ENCODE assay signal across 8 cellular contexts in the genomic region with DNA sequence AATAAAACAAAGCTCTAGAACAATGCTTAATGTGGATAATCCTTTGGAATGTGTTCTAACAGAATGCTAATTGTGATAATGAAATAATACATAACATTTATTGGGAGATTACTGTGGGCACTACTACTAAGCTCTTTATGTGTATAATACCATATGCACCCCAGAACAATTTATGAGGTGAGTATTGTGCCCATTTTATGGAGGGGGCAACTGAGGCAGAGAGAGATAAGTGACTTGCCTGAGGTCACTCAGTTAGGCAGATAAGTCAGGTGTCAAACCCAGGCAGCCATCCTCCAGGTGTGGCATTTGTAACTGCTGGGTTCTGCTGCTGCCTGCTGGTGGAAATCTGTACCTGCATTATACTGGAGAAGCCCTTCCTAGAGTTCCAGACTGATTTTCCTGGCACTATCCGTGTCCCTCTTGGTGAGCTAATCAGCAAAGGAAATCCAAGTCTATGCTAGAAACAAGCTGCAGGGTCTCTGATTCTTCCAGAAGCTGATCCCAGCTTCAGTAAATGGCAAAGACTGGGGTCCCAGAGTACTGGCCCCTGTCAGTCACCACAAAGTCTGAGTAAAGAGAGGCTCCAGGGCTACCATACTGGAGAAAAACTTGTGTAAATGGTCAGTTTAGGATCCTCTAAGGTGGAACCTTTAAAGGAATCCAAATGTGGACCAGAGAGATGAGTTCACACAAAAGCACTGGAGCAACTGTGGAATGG. TPM values are rescaled to one million over a fixed set of nuclear protein-coding genes. Genes with fewer than 3 reads are reported as not detected.
A peak's percentile ranks its signal among the peaks of the same experiment; 100 is the strongest.
DNase-seq lines count a peak whose midpoint lies in the region; ATAC-seq and TF ChIP-seq lines count a peak whose summit lies in the region.
"Had no signal": no experiment of that assay in that cellular context is flagged by ENCODE, and none has a peak within 500 bp of the region (broad histone marks: within the 10 kb centered on the region; RNA-seq: fewer than 3 reads in every experiment).

No MANE protein-coding gene starts in this region.

- no peak overlapping the region for H3K27ac ChIP-seq in liver (ENCODE audit: low read depth in 1 of 2, low read length in 2 of 2)

- TF ChIP-seq RAD21 in liver (IDR thresholded peaks at IDR 0.05) = peak; percentile 90 to 93

- TF ChIP-seq CTCF in GM13977 (IDR thresholded peaks at IDR 0.05; ENCODE audit: extremely low read depth, insufficient read depth, missing control alignments) (peak; percentile 50), liver (IDR thresholded peaks at IDR 0.05; ENCODE audit: low read depth, low read length, missing input control) (peak; percentile 77)

- H3K36me3 ChIP-seq in liver (ENCODE audit: control insufficient read depth in 4 of 4, insufficient read depth in 3 of 4, low read depth in 1 of 4, low read length in 3 of 4) = no peaks in the 10 kb centered on the region

- H3K9me3 ChIP-seq in liver (ENCODE audit: control insufficient read depth in 4 of 4, low read length in 3 of 4) = no peaks in the 10 kb centered on the region

- H3K4me1 ChIP-seq in liver (ENCODE audit: control insufficient read depth in 4 of 4, insufficient read depth in 4 of 4, low read length in 3 of 4) = no peaks in the 10 kb centered on the region

- H3K4me3 ChIP-seq in liver (ENCODE audit: low read depth in 1 of 3, low read length in 3 of 3) = no peak overlapping the region

- no peak overlapping the region for H3K9ac ChIP-seq in liver (ENCODE audit: low read depth in 1 of 2, low read length in 2 of 2)

- DNase-seq in GM13977 (ENCODE audit: low spot score) (peak; percentile 34), NCI-H2081 (lab: John Stamatoyannopoulos, UW) (peak; percentile 81 to 88), T47D (ENCODE audit: low read depth in 1 of 2, low spot score in 1 of 2) (peak; percentile 62 to 71), NOMO-1 (lab: John Stamatoyannopoulos, UW; ENCODE audit: unreplicated experiment in 2 of 2) (no peak), UCSD-AML1 (lab: John Stamatoyannopoulos, UW; ENCODE audit: unreplicated experiment) (no peak)
- DNase-seq: activated B cell treated with CpG ODN at 0.5 μM for 24 hours had no signal

- in situ Hi-C loops in GM13977 (cut with MboI; ENCODE audit: low pct_unique_long_range_greater_than_20kb, low sequenced_read_pairs, unreplicated experiment) = no loop called here
- in situ Hi-C loops in T47D (cut with HindIII; ENCODE audit: low pct_unique_long_range_greater_than_20kb, low sequenced_read_pairs) = no loop called here

- 35% methylated on average over 1 of the region's 1 CpG for WGBS in liver

- H3K27me3 ChIP-seq in liver (ENCODE audit: control insufficient read depth in 4 of 4, insufficient read depth in 4 of 4, low read length in 3 of 4) = no peaks in the 10 kb centered on the region

- ATAC-seq in GM18517 (IDR thresholded peaks at IDR 0.05; ENCODE audit: unreplicated experiment) = no peak

TF ChIP-seq in liver, 16 proteins besides CTCF, POLR2A, EP300 and RAD21:
- TF ChIP-seq, protein P1, sequence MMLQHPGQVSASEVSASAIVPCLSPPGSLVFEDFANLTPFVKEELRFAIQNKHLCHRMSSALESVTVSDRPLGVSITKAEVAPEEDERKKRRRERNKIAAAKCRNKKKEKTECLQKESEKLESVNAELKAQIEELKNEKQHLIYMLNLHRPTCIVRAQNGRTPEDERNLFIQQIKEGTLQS (IDR thresholded peaks at IDR 0.05) = no peak
- TF ChIP-seq HNF4G (IDR thresholded peaks at IDR 0.05) (no peak), NR2F2 (IDR thresholded peaks at IDR 0.05) (no peak), TAF1 (conservative IDR thresholded peaks at IDR 0.05) (no peak), SP1 (IDR thresholded peaks at IDR 0.05) (no peak), HNF4A (conservative IDR thresholded peaks at IDR 0.05) (no peak), YY1 (IDR thresholded peaks at IDR 0.05) (no peak), GABPA (IDR thresholded peaks at IDR 0.05 in 1 of 2, conservative IDR thresholded peaks at IDR 0.05 in 1 of 2) (no peak), EGR1 (IDR thresholded peaks at IDR 0.05; ENCODE audit: low read depth in 2 of 2) (no peak), JUND (IDR thresholded peaks at IDR 0.05) (no peak)

RNA-seq across cellular contexts. Expression of a gene that starts 22.6 kb away (rescaled TPM):
- total RNA-seq in liver = 10 to 100 TPM; 32.9 to 34.0 TPM
- 10 to 100 TPM; 49.5 to 85.8 TPM for polyA plus RNA-seq in liver
- total RNA-seq: activated B cell treated with CpG ODN at 0.5 μM for 24 hours had no signal

Comparison
In these comparisons a context has a peak if more than half of its experiments do, and no peak if none do; other contexts are left out.
1. DNase-seq: peak in GM13977 (single experiment), NCI-H2081 (2 of 2) and T47D (2 of 2); none in NOMO-1 (0 of 2) and UCSD-AML1 (single experiment).